8 cellular contexts compared by ENCODE assay signal in genomic region chr1:100132566-100133477, GRCh38. TPM values are rescaled to one million over a fixed set of nuclear protein-coding genes. Genes with fewer than 3 reads are reported as not detected.
DNase-seq lines count a peak whose midpoint lies in the region; ATAC-seq and TF ChIP-seq lines count a peak whose summit lies in the region.

TSS of gene SASS6 (minus strand) at chr1:100132930. CDS start at chr1:100132814, 116 bp downstream.
TSS of gene TRMT13 (plus strand) at chr1:100133163. CDS start at chr1:100133169, 6 bp downstream.

- peak within 1 kb of the TSS; percentile 59 for H3K27ac ChIP-seq in colonic mucosa
- peak within 1 kb of the TSS; percentile 41 for H3K27ac ChIP-seq in layer of hippocampus (ENCODE audit: low read depth, low read length)

- peak within 1 kb of the TSS; percentile 67 to 73 for H3K9ac ChIP-seq in colonic mucosa (ENCODE audit: low read depth in 2 of 2, low read length in 2 of 2)

- H3K27me3 ChIP-seq in BE2C: no peaks in the 10 kb centered on the region
- no peaks in the 10 kb centered on the region for H3K27me3 ChIP-seq in colonic mucosa
- H3K27me3 ChIP-seq in layer of hippocampus (ENCODE audit: control insufficient read depth, insufficient read depth, low read length): no peaks in the 10 kb centered on the region

- H3K4me1 ChIP-seq in BE2C (no peaks in the 10 kb centered on the region; the same call in 1 of the 2 replicates), colonic mucosa (peaks cover 11% of the 10 kb centered on the region)

- peak within 1 kb of the TSS; percentile 93 for H3K4me3 ChIP-seq in BE2C (ENCODE audit: low read depth, low read length)
- peak within 1 kb of the TSS; percentile 76 for H3K4me3 ChIP-seq in colonic mucosa

- DNase-seq in BE2C (peak; percentile 95), GM19240 (ENCODE audit: insufficient read length, low spot score) (peak; percentile 61), NCI-H526 (lab: John Stamatoyannopoulos, UW) (peak; percentile 97), colonic mucosa (peak; percentile 99)
- peak; percentile 96 for DNase-seq in activated CD4-positive, alpha-beta T cell treated with anti-CD3 and anti-CD28 coated beads for 48 hours
- DNase-seq in stimulated activated CD4-positive, alpha-beta T cell treated with anti-CD3 and anti-CD28 coated beads, Interleukin-1b, Interleukin-23, amount 100 ng/mL, for 4 hours (ENCODE audit: low read depth in 2 of 2): peak; percentile 81 to 88

- TF ChIP-seq CTCF in BE2C (IDR thresholded peaks at IDR 0.05; ENCODE audit: low read depth, low read length) (no peak), colonic mucosa (IDR thresholded peaks at IDR 0.05) (no peak)

- peak; percentile 89 for ATAC-seq in HG03460 (IDR thresholded peaks at IDR 0.05; ENCODE audit: unreplicated experiment)

- H3K9me3 ChIP-seq in BE2C (no peaks in the 10 kb centered on the region), colonic mucosa (no peaks in the 10 kb centered on the region)

- intact Hi-C loops in colonic mucosa (cut with DNase I): loop anchor here (10.0 kb wide), 3 partner anchors 132 to 332 kb away; partner anchors contain the start of genes CDC14A and RTCA

- H3K36me3 ChIP-seq in BE2C (peaks cover 6% of the 10 kb centered on the region; the same call in 1 of the 2 replicates), colonic mucosa (peaks cover 4% of the 10 kb centered on the region)

RNA-seq across cellular contexts. Expression of gene SASS6, which starts in this region (rescaled TPM):
- 3.3 TPM for polyA plus RNA-seq in BE2C (2012; ENCODE audit: insufficient read depth, insufficient read length, low read depth)
- 1 to 10 TPM; 3.3 to 8.0 TPM for total RNA-seq in colonic mucosa

RNA-seq across cellular contexts. Expression of gene TRMT13, which starts in this region (rescaled TPM):
- polyA plus RNA-seq in BE2C (2012; ENCODE audit: insufficient read depth, insufficient read length, low read depth): 23.9 TPM
- total RNA-seq in colonic mucosa: 10 to 100 TPM in 1 of 2 donors, 1 to 10 TPM in 1; 8.6 to 11.5 TPM

Comparison
In these comparisons a context has a peak if more than half of its experiments do, and no peak if none do; other contexts are left out.
1. Peak in every context shown above with its lines: DNase-seq, ATAC-seq, H3K4me3 ChIP-seq and H3K27ac ChIP-seq.